Comparison of ENCODE assay signal across 15 cellular contexts in the genomic region with DNA sequence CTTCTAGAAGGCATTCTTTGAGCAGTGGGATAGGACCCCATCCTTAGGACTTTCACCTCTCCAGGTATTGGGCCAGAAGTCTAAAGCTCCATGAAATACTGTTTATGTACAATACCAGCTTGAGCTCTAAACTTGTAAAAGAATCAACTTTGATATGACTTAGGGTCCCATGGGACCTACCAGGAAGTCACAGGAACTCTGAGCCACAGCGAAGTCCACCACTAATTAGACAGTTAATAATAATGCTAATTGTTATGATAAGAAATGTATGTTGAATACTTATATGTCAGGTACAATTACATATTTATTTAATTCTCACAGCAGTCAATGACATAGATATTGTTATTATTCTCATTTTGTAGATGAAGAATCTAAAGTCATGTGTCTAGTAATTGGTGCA. TPM values are rescaled to one million over a fixed set of nuclear protein-coding genes. Genes with fewer than 3 reads are reported as not detected.
DNase-seq lines count a peak whose midpoint lies in the region; ATAC-seq, FAIRE-seq and TF ChIP-seq lines count a peak whose summit lies in the region.
"Had no signal": no experiment of that assay in that cellular context is flagged by ENCODE, and none has a peak within 500 bp of the region (broad histone marks: within the 10 kb centered on the region; RNA-seq: fewer than 3 reads in every experiment).

No MANE protein-coding gene starts in this region.

- H3K9me3 Mint-ChIP-seq in CD4-positive, alpha-beta T cell, result no peaks in the 10 kb centered on the region
- no peaks in the 10 kb centered on the region for H3K9me3 Mint-ChIP-seq in activated CD4-positive, alpha-beta T cell treated with anti-CD3 and anti-CD28 coated beads, Interleukin-2, amount 10 ng/mL, durations not matched to agents 24 days and 14 days
- H3K9me3 Mint-ChIP-seq: HFFc6 had no signal

- no peaks in the 10 kb centered on the region for H3K27me3 ChIP-seq in CD4-positive, alpha-beta T cell (ENCODE audit: control insufficient read depth, insufficient read depth, low read length)
- no peaks in the 10 kb centered on the region for H3K27me3 ChIP-seq in Loucy (ENCODE audit: insufficient read depth, low read length, poor library complexity, severe bottlenecking)
- H3K27me3 ChIP-seq in GM12878 (replicated peaks in 1 of 2; ENCODE audit: control insufficient read depth in 2 of 2, insufficient read depth in 2 of 2, low read length in 1 of 2), result no peaks in the 10 kb centered on the region
- no peaks in the 10 kb centered on the region for H3K27me3 ChIP-seq in gastrocnemius medialis
- no peaks in the 10 kb centered on the region for H3K27me3 ChIP-seq in hepatocyte
- H3K27me3 ChIP-seq: BE2C had no signal

- CTCF ChIA-PET in CD4-positive, alpha-beta T cell (lab: Charles Lee), result interaction anchor here (1.0 to 1.4 kb wide), 3 partner anchors 14 to 82 kb away, joined by 3 to 7 read pairs (median 3); a partner anchor contains a TSS
- CTCF ChIA-PET in GM12878 (lab: Yijun Ruan, JAX), result interaction anchor here (1.0 to 4.1 kb wide), 8 partner anchors 10 to 165 kb away, joined by 3 to 38 read pairs (median 11); a partner anchor contains a TSS

- intact Hi-C loops in CD4-positive, alpha-beta T cell (cut with DNase I, micrococcal nuclease), result no loop called here
- intact Hi-C loops in GM12878 (cut with micrococcal nuclease; ENCODE audit: unreplicated experiment), result no loop called here
- intact Hi-C loops in gastrocnemius medialis (cut with DNase I; ENCODE audit: low total_unique reads), result no loop called here
- intact Hi-C loops in activated CD4-positive, alpha-beta T cell treated with anti-CD3 and anti-CD28 coated beads, Interleukin-2, amount 10 ng/mL, durations not matched to agents 24 days and 14 days (cut with micrococcal nuclease), result loop anchor here (5.0 kb wide), 1 partner anchor 41 kb away; no protein-coding TSS in a partner anchor

- no TSS peak for BruUV-seq in GM12878 (replicated peaks; lab: Mats Ljungman, UMichigan)

- no peak for TF ChIP-seq EP300 in GM12878 (IDR thresholded peaks at IDR 0.05; ENCODE audit: borderline replicate concordance in 1 of 2, control insufficient read depth in 1 of 2, low read depth in 2 of 2, low read length in 2 of 2)

- H3K27me3 Mint-ChIP-seq in CD4-positive, alpha-beta T cell, result no peaks in the 10 kb centered on the region
- H3K27me3 Mint-ChIP-seq in activated CD4-positive, alpha-beta T cell treated with anti-CD3 and anti-CD28 coated beads, Interleukin-2, amount 10 ng/mL, durations not matched to agents 24 days and 14 days, result no peaks in the 10 kb centered on the region

- H3K79me2 ChIP-seq in Loucy (ENCODE audit: insufficient read depth, low read length), result peaks cover 94% of the 10 kb centered on the region
- H3K79me2 ChIP-seq in GM12878 (ENCODE audit: control insufficient read depth, insufficient read depth, low read length), result peaks cover 53% of the 10 kb centered on the region
- H3K79me2 ChIP-seq in hepatocyte, result peaks cover 31% of the 10 kb centered on the region

- no peak overlapping the region for H2AFZ ChIP-seq in Loucy (ENCODE audit: low read length)
- no peak overlapping the region for H2AFZ ChIP-seq in GM12878 (ENCODE audit: control insufficient read depth, low read depth, low read length)
- no peak overlapping the region for H2AFZ ChIP-seq in hepatocyte

- H3K36me3 ChIP-seq in Loucy (ENCODE audit: insufficient read depth, low read length) (no peaks in the 10 kb centered on the region), GM12878 (ENCODE audit: control insufficient read depth in 2 of 2, insufficient read depth in 2 of 2, low read length in 1 of 2) (no peaks in the 10 kb centered on the region; a peak in 1 of 4 replicates), gastrocnemius medialis (no peaks in the 10 kb centered on the region), hepatocyte (replicated peaks; ENCODE audit: insufficient read depth, low read depth) (no peaks in the 10 kb centered on the region)
- H3K36me3 ChIP-seq: BE2C had no signal

- no peak overlapping the region for H3K4me3 ChIP-seq in Loucy (ENCODE audit: low read length, poor library complexity, severe bottlenecking)
- H3K4me3 ChIP-seq in GM12878, result no peak overlapping the region
- H3K4me3 ChIP-seq in gastrocnemius medialis, result no peak overlapping the region
- H3K4me3 ChIP-seq in hepatocyte, result no peak overlapping the region

- peak overlapping the region; percentile 24 for H3K4me2 ChIP-seq in Loucy (ENCODE audit: low read depth, low read length, poor library complexity, severe bottlenecking)
- H3K4me2 ChIP-seq in GM12878 (ENCODE audit: control insufficient read depth, insufficient read depth), result no peak overlapping the region
- no peak overlapping the region for H3K4me2 ChIP-seq in hepatocyte

- FAIRE-seq in GM12878 (lab: Jason Lieb, UNC), result no peak
- FAIRE-seq: A204.1, GM12891, GM19239 had no signal

- POLR2A ChIA-PET in CD4-positive, alpha-beta T cell (lab: Charles Lee), result interaction anchor here (0.8 to 1.5 kb wide), 2 partner anchors 14 to 36 kb away, joined by 4 to 8 read pairs; a partner anchor contains a TSS
- POLR2A ChIA-PET in GM12878 (lab: Charles Lee), result interaction anchor here (0.9 to 2.4 kb wide), 12 partner anchors 9 to 50 kb away, joined by 4 to 24 read pairs (median 8); a partner anchor contains a TSS

- H3K27ac Mint-ChIP-seq in CD4-positive, alpha-beta T cell, result peak overlapping the region; percentile 6
- no peak overlapping the region for H3K27ac Mint-ChIP-seq in activated CD4-positive, alpha-beta T cell treated with anti-CD3 and anti-CD28 coated beads, Interleukin-2, amount 10 ng/mL, durations not matched to agents 24 days and 14 days
- H3K27ac Mint-ChIP-seq: HFFc6 had no signal

- H3K9me2 ChIP-seq in Loucy (replicated peaks; ENCODE audit: low read depth, low read length) (no peaks in the 10 kb centered on the region), hepatocyte (replicated peaks; ENCODE audit: insufficient read depth) (no peaks in the 10 kb centered on the region)

- WGBS in GM12878 (ENCODE audit: insufficient coverage, insufficient replicate concordance, low lambda C conversion rate, missing lambda C conversion rate), result 9% methylated on average over 1 of the region's 1 CpG
- 100% methylated on average over 1 of the region's 1 CpG for WGBS in hepatocyte (ENCODE audit: low lambda C conversion rate, missing lambda C conversion rate)

- peaks cover 30% of the 10 kb centered on the region for H4K20me1 ChIP-seq in Loucy (ENCODE audit: insufficient read depth, low read length, poor library complexity, severe bottlenecking)
- no peaks in the 10 kb centered on the region for H4K20me1 ChIP-seq in GM12878 (ENCODE audit: control insufficient read depth, insufficient read depth)
- no peaks in the 10 kb centered on the region for H4K20me1 ChIP-seq in hepatocyte (ENCODE audit: insufficient read depth, poor library complexity, severe bottlenecking)

- no peak overlapping the region for H3K9ac ChIP-seq in Loucy (ENCODE audit: low read depth, low read length, poor library complexity, severe bottlenecking)
- no peak overlapping the region for H3K9ac ChIP-seq in GM12878 (ENCODE audit: control insufficient read depth, insufficient read depth, low read length)

- H3K4me1 Mint-ChIP-seq in CD4-positive, alpha-beta T cell (ENCODE audit: low read depth), result peaks cover 79% of the 10 kb centered on the region
- H3K4me1 Mint-ChIP-seq in activated CD4-positive, alpha-beta T cell treated with anti-CD3 and anti-CD28 coated beads, Interleukin-2, amount 10 ng/mL, durations not matched to agents 24 days and 14 days, result peaks cover 42% of the 10 kb centered on the region

- H3K9me3 ChIP-seq in CD4-positive, alpha-beta T cell (ENCODE audit: control insufficient read depth, low read length), result no peaks in the 10 kb centered on the region
- no peaks in the 10 kb centered on the region for H3K9me3 ChIP-seq in Loucy (ENCODE audit: insufficient read depth, low read depth, low read length)
- H3K9me3 ChIP-seq in GM12878 (replicated peaks; ENCODE audit: control insufficient read depth, insufficient read depth, low read length), result no peaks in the 10 kb centered on the region
- no peaks in the 10 kb centered on the region for H3K9me3 ChIP-seq in gastrocnemius medialis
- no peaks in the 10 kb centered on the region for H3K9me3 ChIP-seq in hepatocyte (ENCODE audit: low read depth)
- H3K9me3 ChIP-seq: BE2C had no signal

- H3K27ac ChIP-seq in CD4-positive, alpha-beta T cell (ENCODE audit: low read depth, low read length), result no peak overlapping the region
- H3K27ac ChIP-seq in GM12878 (ENCODE audit: control insufficient read depth, insufficient read depth) (no peak overlapping the region), gastrocnemius medialis (peak overlapping the region; percentile 34 to 91 (median 66)), hepatocyte (no peak overlapping the region)

- no peak for TF ChIP-seq POLR2A in GM12878 (IDR thresholded peaks at IDR 0.05; ENCODE audit: low read depth, low read length)
- TF ChIP-seq POLR2A in gastrocnemius medialis (IDR thresholded peaks at IDR 0.05), result no peak

- no peak overlapping the region for H3K4me3 Mint-ChIP-seq in CD4-positive, alpha-beta T cell
- H3K4me3 Mint-ChIP-seq in activated CD4-positive, alpha-beta T cell treated with anti-CD3 and anti-CD28 coated beads, Interleukin-2, amount 10 ng/mL, durations not matched to agents 24 days and 14 days, result no peak overlapping the region
- H3K4me3 Mint-ChIP-seq: HFFc6 had no signal

- H3K36me3 Mint-ChIP-seq in CD4-positive, alpha-beta T cell (ENCODE audit: low read depth), result peaks cover 19% of the 10 kb centered on the region
- peaks cover 24% of the 10 kb centered on the region for H3K36me3 Mint-ChIP-seq in activated CD4-positive, alpha-beta T cell treated with anti-CD3 and anti-CD28 coated beads, Interleukin-2, amount 10 ng/mL, durations not matched to agents 24 days and 14 days (ENCODE audit: low read depth)

- no peak for TF ChIP-seq CTCF in CD4-positive, alpha-beta T cell (IDR thresholded peaks at IDR 0.05)
- TF ChIP-seq CTCF in Loucy (conservative IDR thresholded peaks at IDR 0.05; ENCODE audit: low read length) (no peak), GM12878 (IDR thresholded peaks at IDR 0.05 in 2 of 3, conservative IDR thresholded peaks at IDR 0.05 in 1 of 3; ENCODE audit: control insufficient read depth in 2 of 3, extremely low read depth in 1 of 3, insufficient read depth in 1 of 3, low read depth in 3 of 3, low read length in 3 of 3) (no peak), gastrocnemius medialis (IDR thresholded peaks at IDR 0.05 in 4 of 5, conservative IDR thresholded peaks at IDR 0.05 in 1 of 5) (no peak), hepatocyte (IDR thresholded peaks at IDR 0.05; ENCODE audit: poor library complexity) (no peak)

- RAD21 ChIA-PET in GM12878 (lab: Charles Lee; ENCODE audit: unreplicated experiment), result interaction anchor here (0.7 to 4.0 kb wide), 18 partner anchors 10 to 167 kb away, joined by 3 to 40 read pairs (median 5); a partner anchor contains a TSS

- H3F3A ChIP-seq in Loucy (ENCODE audit: low read depth), result peaks cover 3% of the 10 kb centered on the region; the same call in 1 of the 2 replicates

- no peak for ATAC-seq in CD4-positive, alpha-beta T cell (ENCODE audit: poor library complexity)
- ATAC-seq in GM12878, result no peak
- ATAC-seq in gastrocnemius medialis, result no peak

- in situ Hi-C loops in GM12878 (cut with MboI) (no loop called here), gastrocnemius medialis (cut with MboI; ENCODE audit: low sequenced_read_pairs in 4 of 4) (no loop called here)

- SMC1A ChIA-PET in GM12878 (lab: Charles Lee; ENCODE audit: uncharacterized antibody, unreplicated experiment), result interaction anchor here (0.7 to 5.5 kb wide), 26 partner anchors 10 to 182 kb away, joined by 3 to 43 read pairs (median 5); a partner anchor contains a TSS

- TF ChIP-seq RAD21 in GM12878 (IDR thresholded peaks at IDR 0.05; ENCODE audit: insufficient read depth, low read depth, low read length), result no peak

- H3K4me1 ChIP-seq in Loucy (ENCODE audit: insufficient read depth, low read length, poor library complexity, severe bottlenecking) (peaks cover 65% of the 10 kb centered on the region), GM12878 (ENCODE audit: control insufficient read depth, insufficient read depth, low read length) (peaks cover 34% of the 10 kb centered on the region), gastrocnemius medialis (peaks cover 46 to 72% of the 10 kb centered on the region in 2 donors), hepatocyte (ENCODE audit: insufficient read depth) (no peaks in the 10 kb centered on the region)
- H3K4me1 ChIP-seq: BE2C had no signal

- DNase-seq in CD4-positive, alpha-beta T cell, result no peak
- DNase-seq in GM12878 (ENCODE audit: low read depth, low spot score) (no peak), gastrocnemius medialis (no peak), SHP77 (lab: John Stamatoyannopoulos, UW) (no peak), hepatocyte (ENCODE audit: low spot score) (no peak)
- DNase-seq in activated CD4-positive, alpha-beta T cell treated with anti-CD3 and anti-CD28 coated beads, Interleukin-2, amount 10 ng/mL, durations not matched to agents 24 days and 14 days, result no peak
- DNase-seq: BE2C, Calu3, DMS 273 treated with DMSO at 0.1 percent for 48 hours, HCEC 1CT, HFFc6 had no signal

RNA-seq across cellular contexts. Expression of a gene that starts 35.3 kb away (rescaled TPM):
- total RNA-seq in CD4-positive, alpha-beta T cell, result 10 to 100 TPM; 89.0 to 94.9 TPM
- total RNA-seq in GM12878 (2013; cell fraction: nucleolus; rRNA removed), result 113 and 116 TPM in 2 replicates
- 21.6 and 24.0 TPM in 2 replicates for total RNA-seq in GM12878 (2014; rRNA removed)
- 24.9 and 26.0 TPM in 2 replicates for total RNA-seq in GM12878 (2014; rRNA removed; fragmentation: Illumina TruSeq; extraction: Trizol)
- total RNA-seq in GM12878 (2021), result 55.9 and 57.7 TPM in 2 replicates
- polyA plus RNA-seq in GM12878 (2011; ENCODE audit: low read depth), result 36.6 TPM
- polyA plus RNA-seq in GM12878 (2011; rRNA removed), result 36.3 and 39.3 TPM in 2 replicates
- 40.8 and 42.5 TPM in 2 replicates for polyA plus RNA-seq in GM12878 (2011; cell fraction: cytosol; rRNA removed)
- 68.6 and 72.6 TPM in 2 replicates for polyA plus RNA-seq in GM12878 (2011; cell fraction: nucleus; rRNA removed)
- 45.2 and 48.9 TPM in 2 replicates for polyA plus RNA-seq in GM12878 (2012)
- polyA plus RNA-seq in GM12878 (2014; fragmentation: Illumina TruSeq; extraction: Trizol), result 29.1 and 37.0 TPM in 2 replicates
- 1 to 10 TPM; 8.6 to 9.9 TPM for polyA plus RNA-seq in GM12878 (2014; fragmentation: Nextera tagmentation; extraction: Ambion mirVana)
- polyA plus RNA-seq in GM12878 (2014; rRNA removed), result 26.7 and 31.0 TPM in 2 replicates
- 10 to 100 TPM; 31.8 to 36.8 TPM for polyA plus RNA-seq in GM12878 (2016; fragmentation: Nextera tagmentation; extraction: Ambion mirVana)
- polyA minus RNA-seq in GM12878 (2011; rRNA and poly(A)+ RNA removed), result 143 and 245 TPM in 2 replicates
- 25.1 and 38.3 TPM in 2 replicates for polyA minus RNA-seq in GM12878 (2011; cell fraction: cytosol; rRNA and poly(A)+ RNA removed)
- 42.4 and 62.3 TPM in 2 replicates for polyA minus RNA-seq in GM12878 (2011; cell fraction: nucleus; rRNA and poly(A)+ RNA removed)
- total RNA-seq in gastrocnemius medialis, result 100 to 1,000 TPM in 1 of 4 donors, 10 to 100 TPM in 3; 45.9 to 132 (median 87.3) TPM
- 19.6 and 20.1 TPM in 2 replicates for total RNA-seq in hepatocyte
- 14.7 and 18.5 TPM in 2 replicates for polyA plus RNA-seq in hepatocyte
- 60.6 and 63.4 TPM in 2 replicates for total RNA-seq in activated CD4-positive, alpha-beta T cell treated with anti-CD3 and anti-CD28 coated beads, Interleukin-2, amount 10 ng/mL, durations not matched to agents 24 days and 14 days

RNA-seq across cellular contexts. Expression of a gene that starts 50.0 kb away (rescaled TPM):
- total RNA-seq in CD4-positive, alpha-beta T cell, result 100 to 1,000 TPM; 101 to 106 TPM
- total RNA-seq in GM12878 (2013; cell fraction: nucleolus; rRNA removed), result 35.7 and 37.8 TPM in 2 replicates
- 56.2 and 64.7 TPM in 2 replicates for total RNA-seq in GM12878 (2014; rRNA removed)
- 47.7 and 48.8 TPM in 2 replicates for total RNA-seq in GM12878 (2014; rRNA removed; fragmentation: Illumina TruSeq; extraction: Trizol)
- 128 and 137 TPM in 2 replicates for total RNA-seq in GM12878 (2021)
- polyA plus RNA-seq in GM12878 (2011; ENCODE audit: low read depth), result 51.6 TPM
- 45.0 and 121 TPM in 2 replicates for polyA plus RNA-seq in GM12878 (2011; rRNA removed)
- polyA plus RNA-seq in GM12878 (2011; cell fraction: cytosol; rRNA removed), result 237 and 296 TPM in 2 replicates
- 108 and 111 TPM in 2 replicates for polyA plus RNA-seq in GM12878 (2011; cell fraction: nucleus; rRNA removed)
- 103 and 132 TPM in 2 replicates for polyA plus RNA-seq in GM12878 (2012)
- 51.4 and 98.2 TPM in 2 replicates for polyA plus RNA-seq in GM12878 (2014; fragmentation: Illumina TruSeq; extraction: Trizol)
- polyA plus RNA-seq in GM12878 (2014; fragmentation: Nextera tagmentation; extraction: Ambion mirVana), result 10 to 100 TPM; 16.0 to 42.0 TPM
- polyA plus RNA-seq in GM12878 (2014; rRNA removed), result 172 and 192 TPM in 2 replicates
- 100 to 1,000 TPM in 1 of 2 experiments, 10 to 100 TPM in 1; 91.4 to 109 TPM for polyA plus RNA-seq in GM12878 (2016; fragmentation: Nextera tagmentation; extraction: Ambion mirVana)
- 171 and 213 TPM in 2 replicates for polyA minus RNA-seq in GM12878 (2011; rRNA and poly(A)+ RNA removed)
- polyA minus RNA-seq in GM12878 (2011; cell fraction: cytosol; rRNA and poly(A)+ RNA removed), result 95.8 and 106 TPM in 2 replicates
- polyA minus RNA-seq in GM12878 (2011; cell fraction: nucleus; rRNA and poly(A)+ RNA removed), result 45.0 and 71.6 TPM in 2 replicates
- 10 to 100 TPM; 38.0 to 77.4 (median 46.9) TPM for total RNA-seq in gastrocnemius medialis
- 18.0 and 18.4 TPM in 2 replicates for total RNA-seq in hepatocyte
- polyA plus RNA-seq in hepatocyte, result 36.9 and 44.4 TPM in 2 replicates
- total RNA-seq in activated CD4-positive, alpha-beta T cell treated with anti-CD3 and anti-CD28 coated beads, Interleukin-2, amount 10 ng/mL, durations not matched to agents 24 days and 14 days, result 174 and 176 TPM in 2 replicates

Comparison
In these comparisons a context has a peak if more than half of its experiments do, and no peak if none do; other contexts are left out.
1. H3K27ac ChIP-seq: peak in gastrocnemius medialis (4 of 4); none in CD4-positive, alpha-beta T cell (single experiment), GM12878 (single experiment) and hepatocyte (single experiment).